ENCODE assay signal across 9 cellular contexts in the genomic region with DNA sequence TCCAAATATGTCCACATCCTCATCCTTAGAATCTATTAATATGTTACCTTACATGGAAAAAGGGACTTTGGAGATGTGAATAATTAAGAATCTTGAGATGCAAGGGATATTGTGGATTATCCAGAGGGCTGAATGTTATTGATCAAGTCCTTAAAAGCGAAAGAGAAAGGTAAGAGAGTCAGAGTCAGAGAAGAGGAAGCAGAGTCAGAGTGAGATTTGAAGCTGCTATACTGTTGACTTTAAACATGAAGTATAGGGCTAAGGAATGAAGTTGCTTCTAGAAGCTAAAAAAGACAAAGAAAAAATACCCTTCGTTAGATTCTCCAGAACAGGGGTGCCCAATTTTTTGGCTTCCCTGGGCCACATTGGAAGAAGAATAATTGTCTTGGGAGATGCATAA.
"Had no signal": no experiment of that assay in that cellular context is flagged by ENCODE, and none has a peak within 500 bp of the region (broad histone marks: within the 10 kb centered on the region; RNA-seq: fewer than 3 reads in every experiment).

No MANE protein-coding gene starts in this region.

- H3K27ac ChIP-seq: HL-60, KMS-11 had no signal

- H3K36me3 ChIP-seq: HAP-1 had no signal

- H3K4me3 ChIP-seq: GM23338, HAP-1 had no signal

- H3K4me2 ChIP-seq: GM23338, KMS-11 had no signal

- H3K9ac ChIP-seq: KMS-11 had no signal

- H3K4me1 ChIP-seq: HAP-1 had no signal

- H3K9me3 ChIP-seq: HAP-1 had no signal

- H2AFZ ChIP-seq: GM23338 had no signal

- DNase-seq: H7, HFFc6, KBM-7 had no signal

- ATAC-seq: GM23338, HCT116, HepG2 had no signal
